8 cellular contexts compared by ENCODE assay signal in the genomic region with DNA sequence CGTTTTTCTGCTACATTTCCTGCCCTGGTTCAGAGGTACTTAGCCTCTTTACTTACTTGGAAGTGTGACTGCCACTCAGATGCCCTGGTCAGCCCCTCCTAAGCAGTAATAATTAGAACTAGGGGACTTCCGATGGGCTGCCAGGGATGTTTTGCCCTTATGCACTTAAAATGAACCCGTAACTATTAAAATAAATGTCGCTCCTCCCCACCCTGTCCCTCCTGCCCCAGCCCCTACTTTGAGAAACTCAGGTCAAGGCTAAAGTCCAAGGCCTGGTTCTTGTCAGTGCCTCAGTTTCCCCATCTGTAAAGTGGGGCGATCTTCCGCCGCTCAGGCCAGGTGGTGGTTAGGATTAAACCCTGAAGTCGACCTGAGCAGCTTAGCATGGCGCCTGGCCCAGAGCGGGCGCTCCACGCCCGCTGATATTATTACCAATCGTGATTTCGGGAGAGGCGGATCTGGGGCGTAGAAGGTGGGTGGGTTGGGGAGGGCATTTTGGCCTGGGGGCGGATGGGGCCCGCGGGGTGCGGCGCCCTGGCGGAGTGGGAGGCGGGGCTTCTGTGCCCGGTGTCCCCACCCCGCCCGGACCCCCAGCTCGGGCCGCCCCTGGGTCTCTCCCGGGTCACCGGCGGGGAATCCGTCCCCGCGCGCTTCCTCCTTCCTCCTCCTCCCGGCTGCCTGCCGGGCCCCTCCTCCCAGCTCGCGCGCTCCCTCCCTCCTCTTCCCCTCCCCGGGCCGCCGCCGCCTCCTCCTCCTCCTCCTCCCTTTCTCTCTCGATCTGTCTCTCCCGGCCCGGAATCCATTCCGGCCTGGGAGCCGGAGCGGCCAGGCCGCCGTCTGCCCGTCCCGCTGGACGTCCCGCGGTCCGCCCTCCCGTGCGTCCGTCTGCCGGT. TPM values are rescaled to one million over a fixed set of nuclear protein-coding genes. Genes with fewer than 3 reads are reported as not detected.
DNase-seq lines count a peak whose midpoint lies in the region; ATAC-seq lines count a peak whose summit lies in the region.

A gene (plus strand): TSS at position 802 of the 893 bp plus-strand sequence. CDS start 38,014 bp downstream, outside the sequence.

- peak within 1 kb of the TSS; percentile 37; the same call in 1 of the 2 replicates for H3K27ac ChIP-seq in HUES64 (ENCODE audit: low read depth, low read length)

- WGBS in HUES64: 8% methylated on average over 63 of the region's 63 CpGs

- intact Hi-C loops in left cardiac atrium (cut with DNase I): no loop called here
- intact Hi-C loops in posterior cingulate gyrus (cut with DNase I): no loop called here

- ATAC-seq in left cardiac atrium: peak; percentile 87 to 91
- ATAC-seq in GM21367 (IDR thresholded peaks at IDR 0.05; ENCODE audit: unreplicated experiment): no peak

- DNase-seq in SK-N-DZ (ENCODE audit: low spot score) (peak; percentile 84), amniotic epithelial cell (ENCODE audit: low read depth) (peak; percentile 67), left cardiac atrium (peak; percentile 81), posterior cingulate gyrus (peak; percentile 29 to 97 (median 74)), ureter (ENCODE audit: low spot score) (peak; percentile 93)

- H3K36me3 ChIP-seq in HUES64 (ENCODE audit: insufficient read depth, low read length): 0 out of 2 replicates have a peak, but pooled peaks cover 5% of the 10 kb centered on the region

- H3K4me3 ChIP-seq in GM08714 (ENCODE audit: low read length) (peak within 1 kb of the TSS; percentile 60), HUES64 (ENCODE audit: low read length) (peak within 1 kb of the TSS; percentile 61)

- no peaks in the 10 kb centered on the region for H3K9me3 ChIP-seq in HUES64 (ENCODE audit: insufficient read depth, low read depth, low read length)

- no peaks in the 10 kb centered on the region; the same call in 1 of the 2 replicates for H3K4me1 ChIP-seq in HUES64 (ENCODE audit: insufficient read depth, low read length)

- H3K9ac ChIP-seq in HUES64 (ENCODE audit: low read depth, low read length): peak within 1 kb of the TSS; percentile 61

- no peaks in the 10 kb centered on the region for H3K27me3 ChIP-seq in HUES64 (ENCODE audit: insufficient read depth, low read length)

RNA-seq across cellular contexts. Expression of the gene that starts here (rescaled TPM):
- polyA plus RNA-seq in HUES64 (2013, experiment 1 of 2): 20.4 TPM
- polyA plus RNA-seq in HUES64 (2013, experiment 2 of 2): 22.5 TPM
- polyA plus RNA-seq in SK-N-DZ (2014; cell fraction: cytosol; rRNA removed): 43.8 and 54.5 TPM in 2 replicates
- 68.7 and 96.4 TPM in 2 replicates for polyA plus RNA-seq in SK-N-DZ (2014; cell fraction: nucleus; rRNA removed)
- total RNA-seq in left cardiac atrium: 10 to 100 TPM in 1 of 2 donors, 1 to 10 TPM in 1; 9.2 to 10.2 TPM
- total RNA-seq in ureter: 166 TPM

Comparison
In these comparisons a context has a peak if more than half of its experiments do, and no peak if none do; other contexts are left out.
1. RNA of the gene that starts here (total RNA-seq): 166 TPM in ureter (single experiment); 9.2 to 10.2 TPM in left cardiac atrium; every median in the first group is over 10 times any median in the second.
2. Peak in every context shown above with its lines, with median percentiles within 50 percentile points of each other: DNase-seq.